In the genomic region with DNA sequence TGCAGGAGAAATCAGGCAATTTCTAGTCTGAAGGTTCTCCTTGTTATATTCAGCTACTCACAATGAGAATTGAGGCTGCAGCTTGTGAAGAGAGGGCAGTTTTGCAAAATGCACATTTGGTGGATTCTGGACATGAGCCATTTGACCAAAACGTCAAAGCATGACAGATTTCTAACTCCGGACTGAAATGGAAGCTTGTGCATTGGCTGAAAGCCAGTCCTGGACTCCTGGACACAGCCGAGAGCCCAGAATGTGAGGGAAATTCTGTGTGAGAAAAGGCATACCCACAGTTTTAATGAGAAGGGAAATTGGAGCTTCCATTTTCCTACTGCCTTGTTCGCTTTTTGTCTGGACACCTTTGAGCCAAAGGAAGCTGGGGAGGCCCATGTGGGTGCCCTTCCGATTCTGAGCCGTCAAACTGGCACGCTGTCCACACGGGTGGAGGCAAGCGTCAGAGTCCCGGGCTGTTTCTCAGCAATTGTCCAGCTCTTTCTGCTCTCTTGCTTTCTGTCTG, we compare ENCODE assay signal across 14 cellular contexts. TPM values are rescaled to one million over a fixed set of nuclear protein-coding genes. Genes with fewer than 3 reads are reported as not detected.
DNase-seq lines count a peak whose midpoint lies in the region; ATAC-seq and TF ChIP-seq lines count a peak whose summit lies in the region.
"Had no signal": no experiment of that assay in that cellular context is flagged by ENCODE, and none has a peak within 500 bp of the region (broad histone marks: within the 10 kb centered on the region; RNA-seq: fewer than 3 reads in every experiment).

No MANE protein-coding gene starts in this region.

- H3K27me3 ChIP-seq in GM23248 (replicated peaks; ENCODE audit: insufficient read depth) (no peaks in the 10 kb centered on the region), skeletal muscle satellite cell (ENCODE audit: control insufficient read depth, insufficient read depth, low read length) (no peaks in the 10 kb centered on the region)
- H3K27me3 ChIP-seq in CD4-positive, alpha-beta memory T cell (ENCODE audit: insufficient read depth, low read length) = no peaks in the 10 kb centered on the region
- H3K27me3 ChIP-seq: cardiac muscle cell had no signal

- TF ChIP-seq CTCF in coronary artery (IDR thresholded peaks at IDR 0.05) (no peak), OCI-LY7 (conservative IDR thresholded peaks at IDR 0.05; ENCODE audit: low read length) (no peak)

- H3K27me3 Mint-ChIP-seq in CD4-positive, alpha-beta memory T cell = peaks cover 0 to 3% of the 10 kb centered on the region in 2 donors

- peak overlapping the region; percentile 59 for H2AFZ ChIP-seq in GM23248
- no peak overlapping the region for H2AFZ ChIP-seq in OCI-LY7 (ENCODE audit: low read length)

- H3K27ac ChIP-seq in GM23248 (no peak overlapping the region), coronary artery (peak overlapping the region; percentile 62 to 68), OCI-LY7 (ENCODE audit: low read depth, low read length, poor library complexity, severe bottlenecking) (no peak overlapping the region)
- no peak overlapping the region for H3K27ac ChIP-seq in CD4-positive, alpha-beta memory T cell (ENCODE audit: low read depth, low read length)
- H3K27ac ChIP-seq: cardiac muscle cell had no signal

- H3K9me3 Mint-ChIP-seq in CD4-positive, alpha-beta memory T cell = no peaks in the 10 kb centered on the region
- H3K9me3 Mint-ChIP-seq: H9, WTC11 had no signal

- no peak overlapping the region for H3K4me3 ChIP-seq in GM23248
- H3K4me3 ChIP-seq in coronary artery = peak overlapping the region; percentile 56
- peak overlapping the region; percentile 13 for H3K4me3 ChIP-seq in skeletal muscle satellite cell (ENCODE audit: low read length)
- no peak overlapping the region for H3K4me3 ChIP-seq in OCI-LY7 (ENCODE audit: low read depth, low read length, poor library complexity, severe bottlenecking)
- H3K4me3 ChIP-seq in CD4-positive, alpha-beta memory T cell (ENCODE audit: low read length in 2 of 2) = no peak overlapping the region
- H3K4me3 ChIP-seq: cardiac muscle cell had no signal

- no peak overlapping the region for H3K27ac Mint-ChIP-seq in CD4-positive, alpha-beta memory T cell
- H3K27ac Mint-ChIP-seq: H9, WTC11 had no signal

- no peaks in the 10 kb centered on the region for H3K9me3 ChIP-seq in GM23248 (ENCODE audit: low read depth)
- no peaks in the 10 kb centered on the region for H3K9me3 ChIP-seq in skeletal muscle satellite cell (replicated peaks; ENCODE audit: low read length)
- H3K9me3 ChIP-seq in OCI-LY7 (ENCODE audit: low read length) = no peaks in the 10 kb centered on the region
- H3K9me3 ChIP-seq in CD4-positive, alpha-beta memory T cell (ENCODE audit: control insufficient read depth in 1 of 2, low read length in 2 of 2) = no peaks in the 10 kb centered on the region

- H3K4me1 Mint-ChIP-seq in CD4-positive, alpha-beta memory T cell = no peaks in the 10 kb centered on the region

- H3K9ac ChIP-seq in GM23248 (no peak overlapping the region), skeletal muscle satellite cell (ENCODE audit: low read depth, low read length) (no peak overlapping the region)

- H3K79me2 ChIP-seq in GM23248 (ENCODE audit: insufficient read depth) (no peaks in the 10 kb centered on the region), OCI-LY7 (ENCODE audit: insufficient read depth, low read depth, low read length) (no peaks in the 10 kb centered on the region)

- in situ Hi-C loops in GM23248 (cut with MboI) = no loop called here

- H3K36me3 Mint-ChIP-seq in CD4-positive, alpha-beta memory T cell = no peaks in the 10 kb centered on the region
- H3K36me3 Mint-ChIP-seq: WTC11 had no signal

- 0 out of 2 replicates have a peak, but pooled peaks cover 3% of the 10 kb centered on the region for H3K4me1 ChIP-seq in GM23248 (ENCODE audit: insufficient read depth)
- H3K4me1 ChIP-seq in skeletal muscle satellite cell (ENCODE audit: control insufficient read depth, insufficient read depth, low read length) = peaks cover 13% of the 10 kb centered on the region
- peaks cover 13% of the 10 kb centered on the region for H3K4me1 ChIP-seq in OCI-LY7 (ENCODE audit: insufficient read depth, low read length, poor library complexity, severe bottlenecking)
- no peaks in the 10 kb centered on the region for H3K4me1 ChIP-seq in CD4-positive, alpha-beta memory T cell (ENCODE audit: insufficient read depth, low read length)

- no peak overlapping the region for H3K4me3 Mint-ChIP-seq in CD4-positive, alpha-beta memory T cell
- H3K4me3 Mint-ChIP-seq: H9, WTC11 had no signal

- intact Hi-C loops in OCI-LY7 (cut with micrococcal nuclease; ENCODE audit: unreplicated experiment) = no loop called here
- intact Hi-C loops in CD4-positive, alpha-beta memory T cell (cut with micrococcal nuclease) = no loop called here

- H3K36me3 ChIP-seq in GM23248 (ENCODE audit: low read depth) = no peaks in the 10 kb centered on the region
- no peaks in the 10 kb centered on the region for H3K36me3 ChIP-seq in skeletal muscle satellite cell (ENCODE audit: insufficient read depth, low read length)
- H3K36me3 ChIP-seq in OCI-LY7 (ENCODE audit: insufficient read depth, low read length) = no peaks in the 10 kb centered on the region
- H3K36me3 ChIP-seq in CD4-positive, alpha-beta memory T cell (ENCODE audit: insufficient read depth, low read length) = no peaks in the 10 kb centered on the region
- H3K36me3 ChIP-seq: cardiac muscle cell had no signal

- H3F3A ChIP-seq in GM23248 (ENCODE audit: insufficient read depth) = no peaks in the 10 kb centered on the region

- no peaks in the 10 kb centered on the region for H3K9me2 ChIP-seq in GM23248 (ENCODE audit: insufficient read depth)
- no peaks in the 10 kb centered on the region for H3K9me2 ChIP-seq in OCI-LY7 (ENCODE audit: insufficient read depth, low read length)

- H4K20me1 ChIP-seq in GM23248 (ENCODE audit: insufficient read depth) (no peaks in the 10 kb centered on the region), OCI-LY7 (ENCODE audit: insufficient read depth, low read length) (no peaks in the 10 kb centered on the region)

- CTCF ChIA-PET in OCI-LY7 (lab: Charles Lee; ENCODE audit: unreplicated experiment) = no interaction called here
- CTCF ChIA-PET in CD4-positive, alpha-beta memory T cell (lab: Charles Lee; ENCODE audit: partially characterized antibody) = no interaction called here

- H3K4me2 ChIP-seq in GM23248 (ENCODE audit: unreplicated experiment) (peak overlapping the region; percentile 5), skeletal muscle satellite cell (ENCODE audit: low read length) (peak overlapping the region; percentile 66), OCI-LY7 (ENCODE audit: low read length) (no peak overlapping the region)

- POLR2A ChIA-PET in OCI-LY7 (lab: Charles Lee) = interaction anchor here (0.6 to 2.6 kb wide), 4 partner anchors 9 to 714 kb away, joined by 3 to 11 read pairs (median 4); no protein-coding TSS in a partner anchor
- POLR2A ChIA-PET in CD4-positive, alpha-beta memory T cell (lab: Charles Lee; ENCODE audit: partially characterized antibody) = no interaction called here

- no TSS peak for BruUV-seq in OCI-LY7 (replicated peaks; lab: Mats Ljungman, UMichigan)

- peak; percentile 56 for DNase-seq in GM23248
- peak; percentile 83 for DNase-seq in coronary artery (ENCODE audit: low spot score)
- DNase-seq in left lobe of liver (ENCODE audit: low spot score) = peak; percentile 68
- DNase-seq in OCI-LY7 (ENCODE audit: low spot score) = no peak
- DNase-seq in SIG-M5 (lab: John Stamatoyannopoulos, UW) = no peak
- DNase-seq in CD4-positive, alpha-beta memory T cell = no peak
- DNase-seq in SK-N-DZ (ENCODE audit: low spot score) = no peak
- DNase-seq: H9; hippocampal formation; stimulated activated CD4-positive, alpha-beta T cell treated with anti-CD3 and anti-CD28 coated beads, Interleukin-1b, Interleukin-23, amount 100 ng/mL, for 48 hours; stimulated activated naive CD4-positive, alpha-beta T cell treated with Interleukin-2 at 50 U/mL for 16 hours had no signal

- ATAC-seq in left lobe of liver = peak; percentile 55
- ATAC-seq: WTC11 had no signal

- 13 to 15% methylated on average over 10 of the region's 10 CpGs for WGBS in GM23248 (ENCODE audit: low coverage in 1 of 2, low lambda C conversion rate in 2 of 2, missing lambda C conversion rate in 2 of 2), 2 experiments

RNA-seq across cellular contexts. Expression of a gene that starts 23.7 kb away (rescaled TPM):
- 38.3 and 40.0 TPM in 2 replicates for total RNA-seq in GM23248 (2014; rRNA removed; shearing (Covaris generic))
- polyA plus RNA-seq in GM23248 (2016; fragmentation: Nextera tagmentation; extraction: Ambion mirVana) = 12.3 and 19.9 TPM in 2 replicates
- total RNA-seq in left lobe of liver (12.0 TPM), OCI-LY7 (2022) (21.0 and 23.4 TPM in 2 replicates)
- total RNA-seq in skeletal muscle satellite cell (2012; rRNA removed) = 22.7 and 28.1 TPM in 2 replicates
- 12.4 and 15.5 TPM in 2 replicates for total RNA-seq in OCI-LY7 (2014; rRNA removed; shearing (Covaris generic))
- 10 to 100 TPM; 24.3 to 26.7 TPM for total RNA-seq in CD4-positive, alpha-beta memory T cell
- 10 to 100 TPM in 1 of 2 donors, 1 to 10 TPM in 1; 4.0 to 18.8 TPM for polyA plus RNA-seq in CD4-positive, alpha-beta memory T cell
- polyA plus RNA-seq in SK-N-DZ (2014; cell fraction: cytosol; rRNA removed) = 7.4 and 7.6 TPM in 2 replicates
- polyA plus RNA-seq in SK-N-DZ (2014; cell fraction: nucleus; rRNA removed) = 4.8 and 6.4 TPM in 2 replicates

Comparison
In these comparisons a context has a peak if more than half of its experiments do, and no peak if none do; other contexts are left out.
1. DNase-seq: peak in GM23248 (single experiment), coronary artery (single experiment) and left lobe of liver (single experiment); none in OCI-LY7 (single experiment), SIG-M5 (single experiment), CD4-positive, alpha-beta memory T cell (0 of 5) and SK-N-DZ (single experiment).
2. H3K27ac ChIP-seq: peak in coronary artery (2 of 2); none in GM23248 (single experiment), OCI-LY7 (single experiment) and CD4-positive, alpha-beta memory T cell (single experiment).
3. H3K4me3 ChIP-seq: peak in coronary artery (single experiment) and skeletal muscle satellite cell (single experiment); none in GM23248 (single experiment), OCI-LY7 (single experiment) and CD4-positive, alpha-beta memory T cell (0 of 2).